28 cellular contexts compared by ENCODE assay signal in the genomic region with DNA sequence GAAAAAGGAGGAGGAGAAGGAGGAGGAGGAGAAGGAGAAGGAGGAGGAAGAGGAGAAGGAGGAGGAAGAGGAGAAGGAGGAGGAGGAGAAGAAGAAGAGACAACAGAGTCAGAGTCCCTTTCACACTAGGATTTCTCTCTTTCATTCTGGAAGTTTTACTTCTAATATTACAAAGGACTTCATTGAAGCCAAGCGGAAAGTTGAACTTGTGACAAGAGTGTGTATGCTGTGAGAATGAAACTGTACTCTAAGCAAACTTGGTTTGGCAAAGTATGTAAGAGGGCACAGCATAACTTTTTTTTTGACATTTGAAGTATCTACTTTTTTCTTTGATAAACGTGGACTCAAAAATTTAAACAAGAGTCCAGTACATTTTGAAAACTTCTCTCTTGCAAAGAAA. TPM values are rescaled to one million over a fixed set of nuclear protein-coding genes. Genes with fewer than 3 reads are reported as not detected.
"Had no signal": no experiment of that assay in that cellular context is flagged by ENCODE, and none has a peak within 500 bp of the region (broad histone marks: within the 10 kb centered on the region; RNA-seq: fewer than 3 reads in every experiment).

No MANE protein-coding gene starts in this region.

- H3K27ac ChIP-seq: epithelial cell of prostate, gastroesophageal sphincter, heart left ventricle, hepatocyte, left lung, prostate gland, right atrium auricular region, suprapubic skin, transverse colon, upper lobe of right lung, uterus had no signal

- H3K9me3 ChIP-seq: prostate gland, suprapubic skin, upper lobe of right lung, uterus had no signal

- DNase-seq: cortex of kidney; effector memory CD8-positive, alpha-beta T cell; heart left ventricle; left cardiac atrium; left lung; naive thymus-derived CD8-positive, alpha-beta T cell; nephron progenitor cell; nucleus accumbens; stimulated activated CD4-positive, alpha-beta T cell treated with anti-CD3 and anti-CD28 coated beads, Interleukin-12 subunit alpha, Interleukin-12 subunit beta, amount 100 ng/mL, for 4 hours; stimulated activated CD4-positive, alpha-beta T cell treated with anti-CD3 and anti-CD28 coated beads, Interleukin-1b, Interleukin-23, amount 100 ng/mL, for 48 hours; stimulated activated CD4-positive, alpha-beta T cell treated with anti-CD3 and anti-CD28 coated beads, Interleukin-4, amount 100 ng/mL, for 1 hour; stimulated activated CD8-positive, alpha-beta memory T cell treated with anti-CD3 and anti-CD28 coated beads, Interleukin-4, amount 100 ng/mL, for 48 hours; stimulated activated naive CD4-positive, alpha-beta T cell; stimulated activated naive CD8-positive, alpha-beta T cell treated with anti-CD3 and anti-CD28 coated beads, Interleukin-15, amount 100 ng/mL, for 72 hours; transverse colon; upper lobe of right lung; uterus had no signal

- H3K4me2 ChIP-seq: hepatocyte, smooth muscle cell had no signal

- H3K4me1 ChIP-seq: gastroesophageal sphincter, heart left ventricle, left lung, prostate gland, right atrium auricular region, suprapubic skin, transverse colon, upper lobe of right lung, uterus had no signal

- H3K79me2 ChIP-seq: hepatocyte had no signal

- FAIRE-seq: endometrium had no signal

- ATAC-seq: effector memory CD8-positive, alpha-beta T cell; esophagus mucosa; gastroesophageal sphincter; heart left ventricle; left cardiac atrium; left lung; naive thymus-derived CD8-positive, alpha-beta T cell; sciatic nerve; stimulated activated naive CD8-positive, alpha-beta T cell treated with anti-CD3 and anti-CD28 coated beads, Interleukin-15, amount 100 ng/mL, for 72 hours; upper lobe of right lung had no signal

- H3K36me3 ChIP-seq: gastroesophageal sphincter, heart left ventricle, left lung, prostate gland, right atrium auricular region, suprapubic skin, transverse colon, upper lobe of right lung, uterus had no signal

- H3K27me3 ChIP-seq: gastroesophageal sphincter, heart left ventricle, left lung, right atrium auricular region, suprapubic skin, transverse colon, upper lobe of right lung, uterus had no signal

- H3K4me3 ChIP-seq: gastroesophageal sphincter, heart left ventricle, hepatocyte, left lung, prostate gland, right atrium auricular region, smooth muscle cell, suprapubic skin, transverse colon, upper lobe of right lung, uterus had no signal

- H2AFZ ChIP-seq: hepatocyte had no signal

RNA-seq across cellular contexts. Expression of a gene that starts 48.1 kb away (rescaled TPM):
- total RNA-seq: myocyte; naive thymus-derived CD8-positive, alpha-beta T cell; suprapubic skin; transverse colon; upper lobe of right lung had no signal
- polyA plus RNA-seq: naive thymus-derived CD8-positive, alpha-beta T cell had no signal
